ENCODE assay signal across 23 cellular contexts in the genomic region with DNA sequence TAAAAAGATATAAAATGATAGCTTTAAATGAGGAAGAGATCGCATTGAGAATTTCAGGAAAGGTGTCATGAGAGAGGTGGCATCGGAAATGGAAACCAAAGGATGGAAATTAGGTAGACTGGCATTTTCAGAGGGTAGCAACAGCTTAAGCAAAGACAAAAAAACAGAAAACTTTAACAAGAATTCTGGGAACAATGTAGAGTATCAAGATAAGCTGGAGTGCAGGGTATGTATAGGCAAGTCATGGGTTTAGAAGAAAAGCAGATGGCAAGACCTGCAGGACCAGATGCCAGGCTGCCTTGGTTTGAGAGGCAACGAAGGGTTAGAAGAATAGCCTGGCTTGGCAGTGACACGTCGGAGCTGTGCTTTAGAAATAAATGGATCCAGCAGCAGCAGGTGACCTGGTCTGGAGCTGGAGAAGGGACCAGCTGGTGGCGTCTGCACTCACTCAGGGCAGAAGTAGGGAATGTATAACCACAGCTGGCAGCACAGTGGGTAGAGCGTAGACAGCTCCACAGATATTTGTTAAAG.
DNase-seq lines count a peak whose midpoint lies in the region; ATAC-seq and FAIRE-seq lines count a peak whose summit lies in the region.
"Had no signal": no experiment of that assay in that cellular context is flagged by ENCODE, and none has a peak within 500 bp of the region (broad histone marks: within the 10 kb centered on the region; RNA-seq: fewer than 3 reads in every experiment).

No MANE protein-coding gene starts in this region.

- no peak for ATAC-seq in HG02588 (IDR thresholded peaks at IDR 0.05; ENCODE audit: unreplicated experiment)
- ATAC-seq: SK-N-SH treated with all-trans-retinoic acid at 6 μM for 48 hours had no signal

- FAIRE-seq in urothelium cell line (lab: Jason Lieb, UNC), result peak; percentile 30
- FAIRE-seq: G401.6, GM12892, HTR-8/SVneo had no signal

- DNase-seq in NCI-H1092 treated with DMSO at 0.1 percent for 48 hours (lab: John Stamatoyannopoulos, UW) (peak; percentile 19), NCI-H524 (lab: John Stamatoyannopoulos, UW) (peak; percentile 39 to 89), cerebellar cortex (ENCODE audit: low spot score) (peak; percentile 79), urothelium cell line (ENCODE audit: low spot score) (no peak), OCI-M2 (lab: John Stamatoyannopoulos, UW; ENCODE audit: unreplicated experiment) (no peak)
- no peak for DNase-seq in activated naive CD4-positive, alpha-beta T cell (lab: John Stamatoyannopoulos, UW)
- DNase-seq: BE2C; CD4-positive, CD25-positive, alpha-beta regulatory T cell; DMS153; GOT3; HCEC 1CT; KG1; NCI-H1105 treated with DMSO at 0.1 percent for 48 hours; NCI-H2107; NCI-H345; NCI-H526 treated with DMSO at 0.1 percent for 48 hours; NK-92 treated with Interleukin-12 subunit alpha and Interleukin-12 subunit beta, amount 100 ng/mL, for 24 hours; Peyer's patch had no signal

Comparison
In these comparisons a context has a peak if more than half of its experiments do, and no peak if none do; other contexts are left out.
1. DNase-seq: peak in NCI-H1092 treated with DMSO at 0.1 percent for 48 hours (single experiment), NCI-H524 (2 of 2) and cerebellar cortex (single experiment); none in urothelium cell line (single experiment), activated naive CD4-positive, alpha-beta T cell (0 of 4) and OCI-M2 (single experiment).